Comparison of ENCODE assay signal across 8 cellular contexts in the genomic region with DNA sequence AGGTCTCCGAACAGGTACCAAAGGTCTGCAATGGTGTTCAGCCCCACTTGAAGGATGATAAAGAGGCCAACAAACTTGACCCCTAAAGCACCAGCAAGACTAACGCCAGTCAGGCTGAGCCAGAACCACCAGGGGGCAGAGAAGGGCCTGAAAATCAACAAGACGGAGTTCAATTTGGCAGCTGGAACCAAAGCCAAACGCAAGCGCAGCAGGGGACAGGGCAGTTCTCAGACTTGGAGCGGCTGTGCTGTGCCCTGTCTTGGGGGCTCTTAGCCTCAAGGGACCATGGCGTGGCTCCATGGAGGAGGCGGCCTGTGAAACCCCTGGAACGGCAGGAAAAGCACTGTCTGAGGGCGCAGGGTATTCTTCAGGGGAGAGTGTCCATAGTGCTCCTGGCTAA. TPM values are rescaled to one million over a fixed set of nuclear protein-coding genes. Genes with fewer than 3 reads are reported as not detected.
DNase-seq lines count a peak whose midpoint lies in the region; TF ChIP-seq lines count a peak whose summit lies in the region.

No MANE protein-coding gene starts in this region.

- H3K27ac Mint-ChIP-seq in immature natural killer cell, result no peak overlapping the region

- no peaks in the 10 kb centered on the region for H3K9me3 Mint-ChIP-seq in immature natural killer cell

- H3K27me3 Mint-ChIP-seq in immature natural killer cell (ENCODE audit: low read depth in 3 of 3), result no peaks in the 10 kb centered on the region

- H3K36me3 Mint-ChIP-seq in immature natural killer cell, result peaks cover 11 to 17% (median 16%) of the 10 kb centered on the region in 3 donors

- no peak overlapping the region for H3K9ac ChIP-seq in MM.1S (ENCODE audit: low read length)

- TF ChIP-seq CTCF in MM.1S (IDR thresholded peaks at IDR 0.05; ENCODE audit: low read length), result peak; percentile 33

- H3K36me3 ChIP-seq in MM.1S (replicated peaks; ENCODE audit: insufficient read depth, low read length), result no peaks in the 10 kb centered on the region

- H3K4me1 Mint-ChIP-seq in immature natural killer cell, result no peaks in the 10 kb centered on the region

- no peaks in the 10 kb centered on the region for H3K79me2 ChIP-seq in MM.1S (ENCODE audit: low read length)

- H4K20me1 ChIP-seq in MM.1S (ENCODE audit: insufficient read depth, low read length), result no peaks in the 10 kb centered on the region

- DNase-seq in DMS79 treated with DMSO at 0.1 percent for 48 hours (lab: John Stamatoyannopoulos, UW) (peak; percentile 21), DMS79 (lab: John Stamatoyannopoulos, UW) (no peak), MM.1S (no peak), T-helper 9 cell (peak; percentile 37), T47D (ENCODE audit: low read depth in 1 of 2, low spot score in 1 of 2) (peak; percentile 70 to 89), immature natural killer cell (peak in 2 of 3 donors; percentile 9 to 25), smooth muscle cell of the brain vasculature (ENCODE audit: low read depth, low spot score) (peak; percentile 78), NCI-H1048 (lab: John Stamatoyannopoulos, UW) (no peak)

- H3K4me2 ChIP-seq in MM.1S (ENCODE audit: low read depth, low read length), result no peak overlapping the region

- no peak overlapping the region for H3K4me3 ChIP-seq in MM.1S (ENCODE audit: low read length)

- no peak overlapping the region for H3K4me3 Mint-ChIP-seq in immature natural killer cell

- H3K27me3 ChIP-seq in MM.1S (replicated peaks; ENCODE audit: insufficient read depth, low read length), result no peaks in the 10 kb centered on the region

- in situ Hi-C loops in T47D (cut with HindIII; ENCODE audit: low pct_unique_long_range_greater_than_20kb, low sequenced_read_pairs), result no loop called here

- no peak overlapping the region for H2AFZ ChIP-seq in MM.1S (ENCODE audit: low read length)

- H3K27ac ChIP-seq in MM.1S (ENCODE audit: low read length), result no peak overlapping the region

- no peaks in the 10 kb centered on the region for H3F3A ChIP-seq in MM.1S (ENCODE audit: insufficient read depth, low read length)

- no peaks in the 10 kb centered on the region for H3K4me1 ChIP-seq in MM.1S (ENCODE audit: low read length)

- no peaks in the 10 kb centered on the region for H3K9me3 ChIP-seq in MM.1S (replicated peaks; ENCODE audit: insufficient read depth, low read length)

- no peaks in the 10 kb centered on the region for H3K9me2 ChIP-seq in MM.1S (replicated peaks; ENCODE audit: insufficient read depth, low read length)

RNA-seq across cellular contexts. Expression of gene POMT2, which starts 19.6 kb away (rescaled TPM):
- polyA plus RNA-seq in immature natural killer cell, result 1 to 10 TPM in 2 of 3 donors, under 1 TPM in 1; 0.36 to 3.1 (median 1.0) TPM

RNA-seq across cellular contexts. Expression of gene GSTZ1, which starts 19.7 kb away (rescaled TPM):
- 1 to 10 TPM; 5.2 to 5.9 (median 5.6) TPM for polyA plus RNA-seq in immature natural killer cell

RNA-seq across cellular contexts. Expression of gene NGB, which starts 30.1 kb away (rescaled TPM):
- polyA plus RNA-seq in immature natural killer cell, result not detected

Comparison
In these comparisons a context has a peak if more than half of its experiments do, and no peak if none do; other contexts are left out.
1. DNase-seq: peak in DMS79 treated with DMSO at 0.1 percent for 48 hours (single experiment), T-helper 9 cell (single experiment), T47D (2 of 2), immature natural killer cell (2 of 3) and smooth muscle cell of the brain vasculature (single experiment); none in DMS79 (single experiment), MM.1S (single experiment) and NCI-H1048 (single experiment).